Comparison of ENCODE assay signal across 1 cellular context in genomic region chr3:25663324-25664065, GRCh38.
TF ChIP-seq lines count a peak whose summit lies in the region.

No MANE protein-coding gene starts in this region.

TF ChIP-seq in K562, 482 proteins besides CTCF, POLR2A, EP300 and RAD21 (continued from another document and continues in another):
- TF ChIP-seq, protein P1, sequence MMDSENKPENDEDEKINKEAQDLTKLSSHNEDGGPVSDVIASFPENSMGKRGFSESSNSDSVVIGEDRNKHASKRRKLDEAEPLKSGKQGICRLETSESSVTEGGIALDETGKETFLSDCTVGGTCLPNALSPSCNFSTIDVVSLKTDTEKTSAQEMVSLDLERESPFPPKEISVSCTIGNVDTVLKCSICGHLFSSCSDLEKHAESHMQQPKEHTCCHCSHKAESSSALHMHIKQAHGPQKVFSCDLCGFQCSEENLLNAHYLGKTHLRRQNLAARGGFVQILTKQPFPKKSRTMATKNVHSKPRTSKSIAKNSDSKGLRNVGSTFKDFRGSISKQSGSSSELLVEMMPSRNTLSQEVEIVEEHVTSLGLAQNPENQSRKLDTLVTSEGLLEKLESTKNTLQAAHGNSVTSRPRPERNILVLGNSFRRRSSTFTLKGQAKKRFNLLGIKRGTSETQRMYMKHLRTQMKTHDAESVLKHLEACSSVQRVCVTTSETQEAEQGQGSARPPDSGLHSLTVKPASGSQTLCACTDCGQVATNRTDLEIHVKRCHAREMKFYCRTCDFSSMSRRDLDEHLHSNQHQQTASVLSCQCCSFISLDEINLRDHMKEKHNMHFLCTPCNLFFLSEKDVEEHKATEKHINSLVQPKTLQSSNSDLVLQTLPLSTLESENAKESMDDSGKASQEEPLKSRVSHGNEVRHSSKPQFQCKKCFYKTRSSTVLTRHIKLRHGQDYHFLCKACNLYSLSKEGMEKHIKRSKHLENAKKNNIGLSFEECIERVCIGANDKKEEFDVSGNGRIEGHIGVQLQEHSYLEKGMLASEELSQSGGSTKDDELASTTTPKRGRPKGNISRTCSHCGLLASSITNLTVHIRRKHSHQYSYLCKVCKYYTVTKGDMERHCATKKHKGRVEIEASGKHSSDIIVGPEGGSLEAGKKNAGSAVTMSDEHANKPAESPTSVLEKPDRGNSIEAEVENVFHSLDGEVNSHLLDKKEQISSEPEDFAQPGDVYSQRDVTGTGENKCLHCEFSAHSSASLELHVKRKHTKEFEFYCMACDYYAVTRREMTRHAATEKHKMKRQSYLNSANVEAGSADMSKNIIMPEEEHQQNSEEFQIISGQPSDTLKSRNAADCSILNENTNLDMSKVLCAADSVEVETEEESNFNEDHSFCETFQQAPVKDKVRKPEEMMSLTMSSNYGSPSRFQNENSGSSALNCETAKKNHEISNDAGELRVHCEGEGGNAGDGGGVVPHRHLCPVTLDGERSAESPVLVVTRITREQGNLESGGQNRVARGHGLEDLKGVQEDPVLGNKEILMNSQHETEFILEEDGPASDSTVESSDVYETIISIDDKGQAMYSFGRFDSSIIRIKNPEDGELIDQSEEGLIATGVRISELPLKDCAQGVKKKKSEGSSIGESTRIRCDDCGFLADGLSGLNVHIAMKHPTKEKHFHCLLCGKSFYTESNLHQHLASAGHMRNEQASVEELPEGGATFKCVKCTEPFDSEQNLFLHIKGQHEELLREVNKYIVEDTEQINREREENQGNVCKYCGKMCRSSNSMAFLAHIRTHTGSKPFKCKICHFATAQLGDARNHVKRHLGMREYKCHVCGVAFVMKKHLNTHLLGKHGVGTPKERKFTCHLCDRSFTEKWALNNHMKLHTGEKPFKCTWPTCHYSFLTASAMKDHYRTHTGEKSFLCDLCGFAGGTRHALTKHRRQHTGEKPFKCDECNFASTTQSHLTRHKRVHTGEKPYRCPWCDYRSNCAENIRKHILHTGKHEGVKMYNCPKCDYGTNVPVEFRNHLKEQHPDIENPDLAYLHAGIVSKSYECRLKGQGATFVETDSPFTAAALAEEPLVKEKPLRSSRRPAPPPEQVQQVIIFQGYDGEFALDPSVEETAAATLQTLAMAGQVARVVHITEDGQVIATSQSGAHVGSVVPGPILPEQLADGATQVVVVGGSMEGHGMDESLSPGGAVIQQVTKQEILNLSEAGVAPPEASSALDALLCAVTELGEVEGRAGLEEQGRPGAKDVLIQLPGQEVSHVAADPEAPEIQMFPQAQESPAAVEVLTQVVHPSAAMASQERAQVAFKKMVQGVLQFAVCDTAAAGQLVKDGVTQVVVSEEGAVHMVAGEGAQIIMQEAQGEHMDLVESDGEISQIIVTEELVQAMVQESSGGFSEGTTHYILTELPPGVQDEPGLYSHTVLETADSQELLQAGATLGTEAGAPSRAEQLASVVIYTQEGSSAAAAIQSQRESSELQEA (IDR thresholded peaks at IDR 0.05; ENCODE audit: low read depth), result no peak
- no peak for TF ChIP-seq ZFPM2 (CRISPR knock-in tag; IDR thresholded peaks at IDR 0.05)
- no peak for TF ChIP-seq CTBP1 (IDR thresholded peaks at IDR 0.05; ENCODE audit: borderline replicate concordance)
- no peak for TF ChIP-seq ADNP (tag; IDR thresholded peaks at IDR 0.05)
- no peak; the same call in 1 of the 2 replicates for TF ChIP-seq ELF1 (tag; IDR thresholded peaks at IDR 0.05)
- TF ChIP-seq JUNB (CRISPR knock-in tag; conservative IDR thresholded peaks at IDR 0.05), result no peak
- TF ChIP-seq, protein P2, sequence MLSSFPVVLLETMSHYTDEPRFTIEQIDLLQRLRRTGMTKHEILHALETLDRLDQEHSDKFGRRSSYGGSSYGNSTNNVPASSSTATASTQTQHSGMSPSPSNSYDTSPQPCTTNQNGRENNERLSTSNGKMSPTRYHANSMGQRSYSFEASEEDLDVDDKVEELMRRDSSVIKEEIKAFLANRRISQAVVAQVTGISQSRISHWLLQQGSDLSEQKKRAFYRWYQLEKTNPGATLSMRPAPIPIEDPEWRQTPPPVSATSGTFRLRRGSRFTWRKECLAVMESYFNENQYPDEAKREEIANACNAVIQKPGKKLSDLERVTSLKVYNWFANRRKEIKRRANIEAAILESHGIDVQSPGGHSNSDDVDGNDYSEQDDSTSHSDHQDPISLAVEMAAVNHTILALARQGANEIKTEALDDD (IDR thresholded peaks at IDR 0.05), result no peak
- TF ChIP-seq MEIS2 (IDR thresholded peaks at IDR 0.05; ENCODE audit: partially characterized antibody), result no peak
- no peak for TF ChIP-seq ELF2 (CRISPR knock-in tag; IDR thresholded peaks at IDR 0.05)
- TF ChIP-seq MAZ (CRISPR knock-in tag; conservative IDR thresholded peaks at IDR 0.05 in 1 of 2, IDR thresholded peaks at IDR 0.05 in 1 of 2), result peak in 1 of 2 experiments; percentile 37; a peak in 1 of 4 replicates
- TF ChIP-seq, protein P3, sequence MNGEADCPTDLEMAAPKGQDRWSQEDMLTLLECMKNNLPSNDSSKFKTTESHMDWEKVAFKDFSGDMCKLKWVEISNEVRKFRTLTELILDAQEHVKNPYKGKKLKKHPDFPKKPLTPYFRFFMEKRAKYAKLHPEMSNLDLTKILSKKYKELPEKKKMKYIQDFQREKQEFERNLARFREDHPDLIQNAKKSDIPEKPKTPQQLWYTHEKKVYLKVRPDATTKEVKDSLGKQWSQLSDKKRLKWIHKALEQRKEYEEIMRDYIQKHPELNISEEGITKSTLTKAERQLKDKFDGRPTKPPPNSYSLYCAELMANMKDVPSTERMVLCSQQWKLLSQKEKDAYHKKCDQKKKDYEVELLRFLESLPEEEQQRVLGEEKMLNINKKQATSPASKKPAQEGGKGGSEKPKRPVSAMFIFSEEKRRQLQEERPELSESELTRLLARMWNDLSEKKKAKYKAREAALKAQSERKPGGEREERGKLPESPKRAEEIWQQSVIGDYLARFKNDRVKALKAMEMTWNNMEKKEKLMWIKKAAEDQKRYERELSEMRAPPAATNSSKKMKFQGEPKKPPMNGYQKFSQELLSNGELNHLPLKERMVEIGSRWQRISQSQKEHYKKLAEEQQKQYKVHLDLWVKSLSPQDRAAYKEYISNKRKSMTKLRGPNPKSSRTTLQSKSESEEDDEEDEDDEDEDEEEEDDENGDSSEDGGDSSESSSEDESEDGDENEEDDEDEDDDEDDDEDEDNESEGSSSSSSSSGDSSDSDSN (IDR thresholded peaks at IDR 0.05; ENCODE audit: borderline replicate concordance in 1 of 2, low read depth in 2 of 2, low read length in 2 of 2), result 0 out of 4 replicates have a peak, but pooled peaks of 1 of the 2 experiments have one; percentile 5
- TF ChIP-seq, protein P4, sequence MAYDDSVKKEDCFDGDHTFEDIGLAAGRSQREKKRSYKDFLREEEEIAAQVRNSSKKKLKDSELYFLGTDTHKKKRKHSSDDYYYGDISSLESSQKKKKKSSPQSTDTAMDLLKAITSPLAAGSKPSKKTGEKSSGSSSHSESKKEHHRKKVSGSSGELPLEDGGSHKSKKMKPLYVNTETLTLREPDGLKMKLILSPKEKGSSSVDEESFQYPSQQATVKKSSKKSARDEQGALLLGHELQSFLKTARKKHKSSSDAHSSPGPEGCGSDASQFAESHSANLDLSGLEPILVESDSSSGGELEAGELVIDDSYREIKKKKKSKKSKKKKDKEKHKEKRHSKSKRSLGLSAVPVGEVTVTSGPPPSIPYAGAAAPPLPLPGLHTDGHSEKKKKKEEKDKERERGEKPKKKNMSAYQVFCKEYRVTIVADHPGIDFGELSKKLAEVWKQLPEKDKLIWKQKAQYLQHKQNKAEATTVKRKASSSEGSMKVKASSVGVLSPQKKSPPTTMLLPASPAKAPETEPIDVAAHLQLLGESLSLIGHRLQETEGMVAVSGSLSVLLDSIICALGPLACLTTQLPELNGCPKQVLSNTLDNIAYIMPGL (CRISPR knock-in tag; IDR thresholded peaks at IDR 0.05), result 0 out of 2 replicates have a peak, but pooled peaks have one; percentile 56
- 0 out of 2 replicates have a peak, but pooled peaks have one; percentile 22 for TF ChIP-seq TFAP4 (CRISPR knock-in tag; IDR thresholded peaks at IDR 0.05; ENCODE audit: borderline replicate concordance)
- TF ChIP-seq SPI1 (IDR thresholded peaks at IDR 0.05; ENCODE audit: borderline replicate concordance, low read depth, low read length), result peak; percentile 36; the same call in 1 of the 2 replicates
- TF ChIP-seq ZBTB1 (CRISPR knock-in tag; IDR thresholded peaks at IDR 0.05; ENCODE audit: borderline replicate concordance, low read depth), result 0 out of 2 replicates have a peak, but pooled peaks have one; percentile 39
- TF ChIP-seq SIN3A (IDR thresholded peaks at IDR 0.05; ENCODE audit: borderline replicate concordance in 2 of 2, control insufficient read depth in 1 of 2, low read depth in 2 of 2, low read length in 2 of 2), result peak in 1 of 2 experiments; percentile 56; a peak in 1 of 4 replicates
- TF ChIP-seq CHD1 (IDR thresholded peaks at IDR 0.05; ENCODE audit: low read length), result peak; percentile 26
- no peak for TF ChIP-seq ATF1 (CRISPR knock-in tag; IDR thresholded peaks at IDR 0.05)
- peak; percentile 49; the same call in 1 of the 2 replicates for TF ChIP-seq ATF1 (tag; IDR thresholded peaks at IDR 0.05)
- TF ChIP-seq TGIF2 (CRISPR knock-in tag; IDR thresholded peaks at IDR 0.05), result no peak
- no peak for TF ChIP-seq NR2C2 (CRISPR knock-in tag; IDR thresholded peaks at IDR 0.05)
- TF ChIP-seq NR2C2 (tag; IDR thresholded peaks at IDR 0.05), result peak; percentile 2; the same call in 1 of the 2 replicates
- TF ChIP-seq ZBTB40 (IDR thresholded peaks at IDR 0.05), result peak; percentile 28
- TF ChIP-seq ZBTB40 (CRISPR knock-in tag; IDR thresholded peaks at IDR 0.05), result no peak
- no peak for TF ChIP-seq NCOA4 (IDR thresholded peaks at IDR 0.05; ENCODE audit: partially characterized antibody)
- TF ChIP-seq DACH1 (IDR thresholded peaks at IDR 0.05; ENCODE audit: partially characterized antibody), result no peak
- peak; percentile 30; the same call in 1 of the 2 replicates for TF ChIP-seq ETV1 (tag; conservative IDR thresholded peaks at IDR 0.05; ENCODE audit: low read depth)
- TF ChIP-seq POLR2B (IDR thresholded peaks at IDR 0.05; ENCODE audit: low read depth, partially characterized antibody), result no peak
- no peak for TF ChIP-seq BACH1 (tag; IDR thresholded peaks at IDR 0.05)
- peak; percentile 52 for TF ChIP-seq CREM (IDR thresholded peaks at IDR 0.05; ENCODE audit: low read depth)
- no peak for TF ChIP-seq MIER1 (IDR thresholded peaks at IDR 0.05; ENCODE audit: low read depth)
- no peak for TF ChIP-seq U2AF1 (optimal IDR thresholded peaks at IDR 0.05; ENCODE audit: low read depth, low read length)
- peak; percentile 34; the same call in 1 of the 2 replicates for TF ChIP-seq DPF2 (IDR thresholded peaks at IDR 0.05)
- no peak for TF ChIP-seq ZNF184 (CRISPR knock-in tag; IDR thresholded peaks at IDR 0.05)
- no peak for TF ChIP-seq ZNF165 (CRISPR knock-in tag; IDR thresholded peaks at IDR 0.05; ENCODE audit: borderline replicate concordance)
- peak; percentile 43 for TF ChIP-seq TBP (optimal IDR thresholded peaks at IDR 0.05; ENCODE audit: low read depth, low read length)
